ENCODE assay signal across 26 cellular contexts in the genomic region with DNA sequence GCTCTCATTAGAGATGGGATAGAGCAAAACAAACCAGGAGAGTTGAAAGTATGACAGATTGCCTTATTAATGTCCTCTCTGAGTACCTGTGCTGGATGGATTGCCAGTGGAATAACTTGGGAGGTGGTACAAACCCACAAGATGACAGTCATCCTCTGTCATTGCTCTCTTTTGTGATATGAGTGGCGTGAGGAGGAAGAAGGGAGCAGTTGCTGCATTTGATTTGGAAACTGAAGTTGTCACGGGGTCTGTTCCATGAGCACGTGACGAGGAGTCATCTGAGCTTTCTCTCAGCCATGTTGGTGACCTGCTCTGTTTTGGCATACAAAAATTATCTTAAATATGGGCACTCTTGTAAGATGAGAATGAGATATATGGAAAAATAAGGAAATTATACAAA.
DNase-seq lines count a peak whose midpoint lies in the region; ATAC-seq, FAIRE-seq and TF ChIP-seq lines count a peak whose summit lies in the region.
"Had no signal": no experiment of that assay in that cellular context is flagged by ENCODE, and none has a peak within 500 bp of the region (broad histone marks: within the 10 kb centered on the region; RNA-seq: fewer than 3 reads in every experiment).

No MANE protein-coding gene starts in this region.

- intact Hi-C loops in left ventricle myocardium inferior (cut with micrococcal nuclease) (no loop called here), left ventricle myocardium superior (cut with micrococcal nuclease) (no loop called here)

- no peaks in the 10 kb centered on the region for H3K27me3 Mint-ChIP-seq in T-helper 17 cell
- no peaks in the 10 kb centered on the region for H3K27me3 Mint-ChIP-seq in osteocyte (ENCODE audit: unreplicated experiment)
- no peaks in the 10 kb centered on the region for H3K27me3 Mint-ChIP-seq in activated T-helper 17 cell treated with anti-CD3 and anti-CD28 coated beads, Interleukin-2, amount 50 U/mL, for 72 hours
- H3K27me3 Mint-ChIP-seq: CD8-positive, alpha-beta memory T cell; IgD-negative memory B cell had no signal

- peaks cover 13% of the 10 kb centered on the region for H3K9me3 Mint-ChIP-seq in osteocyte (ENCODE audit: unreplicated experiment)
- H3K9me3 Mint-ChIP-seq in activated T-helper 17 cell treated with anti-CD3 and anti-CD28 coated beads, Interleukin-2, amount 50 U/mL, for 72 hours = no peaks in the 10 kb centered on the region

- H3K4me3 ChIP-seq in left ventricle myocardium inferior = no peak overlapping the region
- H3K4me3 ChIP-seq: A549; BLaER1 treated with 17β-estradiol and CSF1 and Interleukin-3, amounts not matched to agents 10 nM and 100 nM; PC-9; SJCRH30 had no signal

- no peak for DNase-seq in left ventricle myocardium inferior
- DNase-seq in left ventricle myocardium superior = no peak
- no peak for DNase-seq in T-helper 17 cell
- peak; percentile 8 for DNase-seq in osteocyte (ENCODE audit: extremely low spot score, unreplicated experiment)
- no peak for DNase-seq in urothelium cell line (ENCODE audit: low spot score)
- DNase-seq in G401 (ENCODE audit: low spot score) = no peak
- DNase-seq: AML-193; CD8-positive, alpha-beta memory T cell; DMS79 treated with DMSO at 0.1 percent for 48 hours; HCEC 1CT; NCI-H1048; NCI-H1694; NCI-H2029 treated with DMSO at 0.1 percent for 48 hours; NCI-H2227 treated with DMSO at 0.1 percent for 48 hours; NCI-H526 treated with DMSO at 0.1 percent for 48 hours; PC-9; SJCRH30 had no signal

- H3K27ac Mint-ChIP-seq in T-helper 17 cell (peak overlapping the region; percentile 9), osteocyte (ENCODE audit: unreplicated experiment) (no peak overlapping the region)
- H3K27ac Mint-ChIP-seq in activated T-helper 17 cell treated with anti-CD3 and anti-CD28 coated beads, Interleukin-2, amount 50 U/mL, for 72 hours = no peak overlapping the region

- TF ChIP-seq CTCF in left ventricle myocardium inferior (IDR thresholded peaks at IDR 0.05; ENCODE audit: borderline replicate concordance) = no peak
- TF ChIP-seq CTCF in osteocyte (IDR thresholded peaks at IDR 0.05) = no peak

- no peaks in the 10 kb centered on the region for H3K27me3 ChIP-seq in left ventricle myocardium inferior (ENCODE audit: low read depth)
- H3K27me3 ChIP-seq: BLaER1 treated with 17β-estradiol and CSF1 and Interleukin-3, amounts not matched to agents 10 nM and 100 nM; SJCRH30 had no signal

- H3K4me1 Mint-ChIP-seq in T-helper 17 cell = peaks cover 16% of the 10 kb centered on the region
- H3K4me1 Mint-ChIP-seq in osteocyte (ENCODE audit: unreplicated experiment) = no peaks in the 10 kb centered on the region
- H3K4me1 Mint-ChIP-seq in activated T-helper 17 cell treated with anti-CD3 and anti-CD28 coated beads, Interleukin-2, amount 50 U/mL, for 72 hours = peaks cover 15% of the 10 kb centered on the region

- H3K36me3 ChIP-seq in left ventricle myocardium inferior = no peaks in the 10 kb centered on the region
- H3K36me3 ChIP-seq: SJCRH30 had no signal

- H3K4me3 Mint-ChIP-seq in T-helper 17 cell (no peak overlapping the region), osteocyte (ENCODE audit: unreplicated experiment) (no peak overlapping the region)
- no peak overlapping the region for H3K4me3 Mint-ChIP-seq in activated T-helper 17 cell treated with anti-CD3 and anti-CD28 coated beads, Interleukin-2, amount 50 U/mL, for 72 hours
- H3K4me3 Mint-ChIP-seq: CD8-positive, alpha-beta memory T cell; IgD-negative memory B cell had no signal

- H3K4me1 ChIP-seq in left ventricle myocardium inferior = peaks cover 40% of the 10 kb centered on the region
- H3K4me1 ChIP-seq: A549, SJCRH30 had no signal

- peak overlapping the region; percentile 85 for H3K27ac ChIP-seq in left ventricle myocardium inferior (replicated peaks)
- H3K27ac ChIP-seq: A549; BLaER1 treated with 17β-estradiol and CSF1 and Interleukin-3, amounts not matched to agents 10 nM and 100 nM; HL-60; PC-9; SJCRH30 had no signal

- no peak for ATAC-seq in left ventricle myocardium superior
- no peak for ATAC-seq in T-helper 17 cell
- ATAC-seq in activated T-helper 17 cell treated with anti-CD3 and anti-CD28 coated beads, Interleukin-2, amount 50 U/mL, for 72 hours (replicated peaks) = no peak
- ATAC-seq: A549, Right ventricle myocardium inferior had no signal

- in situ Hi-C loops in G401 (cut with HindIII; ENCODE audit: low sequenced_read_pairs) = no loop called here

- H3K36me3 Mint-ChIP-seq in T-helper 17 cell (ENCODE audit: low read depth) = peaks cover 7% of the 10 kb centered on the region
- no peaks in the 10 kb centered on the region for H3K36me3 Mint-ChIP-seq in osteocyte (ENCODE audit: unreplicated experiment)
- H3K36me3 Mint-ChIP-seq in activated T-helper 17 cell treated with anti-CD3 and anti-CD28 coated beads, Interleukin-2, amount 50 U/mL, for 72 hours (ENCODE audit: low read depth) = peaks cover 34% of the 10 kb centered on the region

- peak; percentile 97 for FAIRE-seq in urothelium cell line (lab: Jason Lieb, UNC)
- FAIRE-seq: A549, GM12892, GM19239, H1 had no signal

- H3K9me3 ChIP-seq in left ventricle myocardium inferior (replicated peaks) (peaks cover 18% of the 10 kb centered on the region), T-helper 17 cell (ENCODE audit: control insufficient read depth, low read length, poor library complexity, severe bottlenecking) (no peaks in the 10 kb centered on the region)
- H3K9me3 ChIP-seq: A549, SJCRH30 had no signal
